Comparison of ENCODE assay signal across 27 cellular contexts in genomic region chrX:63441717-63442116, GRCh38.
"Had no signal": no experiment of that assay in that cellular context is flagged by ENCODE, and none has a peak within 500 bp of the region (broad histone marks: within the 10 kb centered on the region; RNA-seq: fewer than 3 reads in every experiment).

No MANE protein-coding gene starts in this region.

- H3K9me3 ChIP-seq: gastroesophageal sphincter, ovary, psoas muscle, sigmoid colon, suprapubic skin had no signal

- H3K27me3 Mint-ChIP-seq: memory B cell; naive B cell; stimulated activated memory B cell treated with anti-CD40 and anti-IgM and Interleukin-4, amounts not matched to agents 10 μg/mL and 1 μg/mL and 100 μg/mL, for 72 hours had no signal

- H3K4me1 Mint-ChIP-seq: nephron progenitor cell; stimulated activated memory B cell treated with anti-CD40 and anti-IgM and Interleukin-4, amounts not matched to agents 10 μg/mL and 1 μg/mL and 100 μg/mL, for 72 hours had no signal

- H3K4me3 ChIP-seq: coronary artery, esophagus muscularis mucosa, gastroesophageal sphincter, heart right ventricle, lung, ovary, psoas muscle, sigmoid colon, skin epidermis, spleen, suprapubic skin had no signal

- DNase-seq: dermis blood vessel endothelial cell; effector memory CD4-positive, alpha-beta T cell; foreskin keratinocyte; glutamatergic neuron; heart right ventricle; hippocampal formation; islet precursor cell; kidney glomerular epithelial cell; naive B cell; nephron progenitor cell; occipital lobe; ovary; psoas muscle; right cardiac atrium; sigmoid colon; spleen; stimulated activated CD4-positive, alpha-beta T cell treated with anti-CD3 and anti-CD28 coated beads, Interleukin-4, amount 100 ng/mL, for 4 hours; stimulated activated naive CD8-positive, alpha-beta T cell treated with anti-CD3 and anti-CD28 coated beads, Interleukin-15, Interleukin-2, amounts not matched to agents 100 U/mL and 50 U/mL, for 24 hours; trophoblast cell had no signal

- H3K27ac ChIP-seq: coronary artery, esophagus muscularis mucosa, foreskin keratinocyte, gastroesophageal sphincter, heart right ventricle, ovary, psoas muscle, skin epidermis, spleen, suprapubic skin had no signal

- H3K4me3 Mint-ChIP-seq: memory B cell; naive B cell; nephron progenitor cell; stimulated activated memory B cell treated with anti-CD40 and anti-IgM and Interleukin-4, amounts not matched to agents 10 μg/mL and 1 μg/mL and 100 μg/mL, for 72 hours had no signal

- H3K4me1 ChIP-seq: esophagus muscularis mucosa, gastroesophageal sphincter, heart right ventricle, psoas muscle, sigmoid colon, spleen, suprapubic skin had no signal

- H3K27me3 ChIP-seq: esophagus muscularis mucosa, foreskin keratinocyte, gastroesophageal sphincter, heart right ventricle, ovary, sigmoid colon, spleen, suprapubic skin had no signal

- H3K27ac Mint-ChIP-seq: memory B cell; naive B cell; nephron progenitor cell; stimulated activated memory B cell treated with anti-CD40 and anti-IgM and Interleukin-4, amounts not matched to agents 10 μg/mL and 1 μg/mL and 100 μg/mL, for 72 hours had no signal

- ATAC-seq: foreskin keratinocyte; gastroesophageal sphincter; heart right ventricle; psoas muscle; right cardiac atrium; stimulated activated memory B cell treated with anti-CD40 and anti-IgM and Interleukin-4, amounts not matched to agents 10 μg/mL and 1 μg/mL and 100 μg/mL, for 72 hours; stimulated activated naive CD8-positive, alpha-beta T cell treated with anti-CD3 and anti-CD28 coated beads, Interleukin-15, Interleukin-2, amounts not matched to agents 100 U/mL and 50 U/mL, for 24 hours had no signal

- H3K36me3 ChIP-seq: esophagus muscularis mucosa, heart right ventricle, ovary, sigmoid colon, suprapubic skin had no signal
